Comparison of ENCODE assay signal across 13 cellular contexts in the genomic region with DNA sequence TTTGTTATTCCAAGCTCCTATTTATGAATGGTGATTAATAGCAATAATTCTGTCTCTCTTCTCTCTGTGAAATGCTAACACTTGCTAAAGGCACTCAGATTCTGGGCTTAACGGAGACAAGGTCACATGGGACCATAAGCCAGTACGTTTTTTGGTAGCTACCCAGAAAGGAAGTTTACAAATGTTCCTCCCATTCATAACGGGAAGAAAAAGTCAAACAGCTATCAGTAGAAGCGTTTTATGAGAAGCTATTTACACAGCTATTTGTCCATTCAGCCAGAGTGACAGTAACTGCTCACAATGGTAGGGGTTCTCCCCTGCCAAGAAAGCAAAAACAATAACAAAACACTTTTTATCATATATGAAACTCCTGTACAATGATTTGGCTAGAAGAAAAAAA. TPM values are rescaled to one million over a fixed set of nuclear protein-coding genes. Genes with fewer than 3 reads are reported as not detected.
DNase-seq lines count a peak whose midpoint lies in the region; ATAC-seq lines count a peak whose summit lies in the region.
"Had no signal": no experiment of that assay in that cellular context is flagged by ENCODE, and none has a peak within 500 bp of the region (broad histone marks: within the 10 kb centered on the region; RNA-seq: fewer than 3 reads in every experiment).

No MANE protein-coding gene starts in this region.

- H3K9ac ChIP-seq in adipocyte (ENCODE audit: low read length): peak overlapping the region; percentile 54
- peak overlapping the region in 3 of 5 donors; percentile 49 to 54 (median 51) for H3K9ac ChIP-seq in subcutaneous abdominal adipose tissue (ENCODE audit: low read length in 5 of 5)

- no peak for ATAC-seq in activated naive CD8-positive, alpha-beta T cell treated with anti-CD3 and anti-CD28 coated beads, Interleukin-2, amount 50 U/mL, for 24 hours

- no peaks in the 10 kb centered on the region for H3K9me3 Mint-ChIP-seq in activated naive CD8-positive, alpha-beta T cell (ENCODE audit: low read depth)
- H3K9me3 Mint-ChIP-seq in activated naive CD8-positive, alpha-beta T cell treated with anti-CD3 and anti-CD28 coated beads, Interleukin-2, amount 50 U/mL, for 24 hours: no peaks in the 10 kb centered on the region
- H3K9me3 Mint-ChIP-seq: activated CD8-positive, alpha-beta T cell treated with anti-CD3 and anti-CD28 coated beads for 36 hours; neural crest cell had no signal

- peaks cover 38% of the 10 kb centered on the region for H3K36me3 ChIP-seq in adipocyte (ENCODE audit: control insufficient read depth, insufficient read depth, low read length, severe bottlenecking)
- peaks cover 0 to 9% (median 0%) of the 10 kb centered on the region in 5 donors for H3K36me3 ChIP-seq in subcutaneous abdominal adipose tissue (ENCODE audit: control insufficient read depth in 5 of 5, insufficient read depth in 5 of 5, low read length in 5 of 5)
- H3K36me3 ChIP-seq in SJCRH30: no peaks in the 10 kb centered on the region

- H3K9me3 ChIP-seq in adipocyte (ENCODE audit: control insufficient read depth, low read length) (no peaks in the 10 kb centered on the region), subcutaneous abdominal adipose tissue (ENCODE audit: control insufficient read depth in 5 of 5, low read length in 5 of 5) (no peaks in the 10 kb centered on the region), SJCRH30 (replicated peaks) (no peaks in the 10 kb centered on the region)

- H3K27me3 ChIP-seq in adipocyte (replicated peaks; ENCODE audit: control insufficient read depth, insufficient read depth, low read length) (no peaks in the 10 kb centered on the region), subcutaneous abdominal adipose tissue (ENCODE audit: control insufficient read depth in 5 of 5, insufficient read depth in 4 of 5, low read length in 5 of 5) (no peaks in the 10 kb centered on the region), SJCRH30 (no peaks in the 10 kb centered on the region)

- H3K4me1 ChIP-seq in adipocyte (ENCODE audit: control insufficient read depth, insufficient read depth, low read length) (peaks cover 30% of the 10 kb centered on the region), subcutaneous abdominal adipose tissue (ENCODE audit: control insufficient read depth in 5 of 5, insufficient read depth in 5 of 5, low read length in 5 of 5) (peaks cover 0 to 12% (median 9%) of the 10 kb centered on the region in 5 donors), SJCRH30 (peaks cover 5% of the 10 kb centered on the region)

- H3K4me3 Mint-ChIP-seq in activated naive CD8-positive, alpha-beta T cell: no peak overlapping the region
- H3K4me3 Mint-ChIP-seq in activated naive CD8-positive, alpha-beta T cell treated with anti-CD3 and anti-CD28 coated beads, Interleukin-2, amount 50 U/mL, for 24 hours: no peak overlapping the region
- H3K4me3 Mint-ChIP-seq: activated CD8-positive, alpha-beta T cell treated with anti-CD3 and anti-CD28 coated beads for 36 hours; neural crest cell had no signal

- peak overlapping the region; percentile 1 for H3K27ac Mint-ChIP-seq in activated naive CD8-positive, alpha-beta T cell
- no peak overlapping the region for H3K27ac Mint-ChIP-seq in activated naive CD8-positive, alpha-beta T cell treated with anti-CD3 and anti-CD28 coated beads, Interleukin-2, amount 50 U/mL, for 24 hours
- H3K27ac Mint-ChIP-seq: activated CD8-positive, alpha-beta T cell treated with anti-CD3 and anti-CD28 coated beads for 36 hours had no signal

- DNase-seq in activated naive CD8-positive, alpha-beta T cell treated with anti-CD3 and anti-CD28 coated beads, Interleukin-2, amount 50 U/mL, for 24 hours: no peak
- DNase-seq in adipocyte (ENCODE audit: low read depth) (no peak), iris pigment epithelial cell (ENCODE audit: low read depth) (peak; percentile 49), HUDEP-2 (lab: John Stamatoyannopoulos, UW; ENCODE audit: unreplicated experiment in 76 of 76) (no peak), SJCRH30 (no peak), DMS 273 (lab: John Stamatoyannopoulos, UW; ENCODE audit: unreplicated experiment) (no peak)
- DNase-seq: activated CD8-positive, alpha-beta T cell treated with anti-CD3 and anti-CD28 coated beads for 36 hours; amygdala; NCI-H82; stimulated activated naive CD8-positive, alpha-beta T cell treated with anti-CD3 and anti-CD28 coated beads, Interleukin-15, Interleukin-2, amounts not matched to agents 100 U/mL and 50 U/mL, for 24 hours had no signal

- no peaks in the 10 kb centered on the region for H3K27me3 Mint-ChIP-seq in activated naive CD8-positive, alpha-beta T cell
- H3K27me3 Mint-ChIP-seq in activated naive CD8-positive, alpha-beta T cell treated with anti-CD3 and anti-CD28 coated beads, Interleukin-2, amount 50 U/mL, for 24 hours: no peaks in the 10 kb centered on the region
- H3K27me3 Mint-ChIP-seq: activated CD8-positive, alpha-beta T cell treated with anti-CD3 and anti-CD28 coated beads for 36 hours had no signal

- H3K27ac ChIP-seq in subcutaneous abdominal adipose tissue (ENCODE audit: low read depth, low read length) (no peak overlapping the region), SJCRH30 (no peak overlapping the region)

- no peaks in the 10 kb centered on the region for H3K36me3 Mint-ChIP-seq in activated naive CD8-positive, alpha-beta T cell
- H3K36me3 Mint-ChIP-seq in activated naive CD8-positive, alpha-beta T cell treated with anti-CD3 and anti-CD28 coated beads, Interleukin-2, amount 50 U/mL, for 24 hours (ENCODE audit: low read depth): peaks cover 4% of the 10 kb centered on the region

- peak overlapping the region; percentile 49 for H3K4me3 ChIP-seq in adipocyte (ENCODE audit: low read length)
- no peak overlapping the region for H3K4me3 ChIP-seq in subcutaneous abdominal adipose tissue (ENCODE audit: low read depth in 1 of 5, low read length in 5 of 5)
- H3K4me3 ChIP-seq in SJCRH30: no peak overlapping the region

- peaks cover 43% of the 10 kb centered on the region for H3K4me1 Mint-ChIP-seq in activated naive CD8-positive, alpha-beta T cell (ENCODE audit: low read depth)
- H3K4me1 Mint-ChIP-seq in activated naive CD8-positive, alpha-beta T cell treated with anti-CD3 and anti-CD28 coated beads, Interleukin-2, amount 50 U/mL, for 24 hours: peaks cover 37% of the 10 kb centered on the region

RNA-seq across cellular contexts. Expression of a gene that starts 51.5 kb away (rescaled TPM):
- total RNA-seq in SJCRH30 (2014; rRNA removed; shearing (Covaris generic)): 6.9 and 7.1 TPM in 2 replicates
